In genomic region chr20:20593447-20594170, GRCh38 we compare ENCODE assay signal across 8 cellular contexts.
DNase-seq lines count a peak whose midpoint lies in the region; ATAC-seq and TF ChIP-seq lines count a peak whose summit lies in the region.

No MANE protein-coding gene starts in this region.

- no peaks in the 10 kb centered on the region for H4K20me1 ChIP-seq in fibroblast of lung (ENCODE audit: control insufficient read depth, extremely low read depth, insufficient read depth, low read length)
- no peaks in the 10 kb centered on the region for H4K20me1 ChIP-seq in osteoblast (ENCODE audit: insufficient read depth, low read length)

- H2AFZ ChIP-seq in fibroblast of lung (ENCODE audit: low read length) (peak overlapping the region; percentile 65), osteoblast (ENCODE audit: low read length) (peak overlapping the region; percentile 75)

- H3K79me2 ChIP-seq in fibroblast of lung (ENCODE audit: control insufficient read depth, insufficient read depth, low read length) (no peaks in the 10 kb centered on the region), osteoblast (ENCODE audit: insufficient read depth, low read length) (no peaks in the 10 kb centered on the region)

- H3K27me3 ChIP-seq in MG63, result no peaks in the 10 kb centered on the region
- H3K27me3 ChIP-seq in SJCRH30, result no peaks in the 10 kb centered on the region
- no peaks in the 10 kb centered on the region for H3K27me3 ChIP-seq in fibroblast of lung (ENCODE audit: control insufficient read depth, insufficient read depth, low read length)
- no peaks in the 10 kb centered on the region for H3K27me3 ChIP-seq in osteoblast (ENCODE audit: insufficient read depth, low read length)

- H3K4me3 ChIP-seq in MG63 (no peak overlapping the region), SJCRH30 (no peak overlapping the region), fibroblast of lung (replicated peaks in 1 of 4; ENCODE audit: control extremely low read depth in 1 of 4, insufficient read depth in 1 of 4, low read depth in 3 of 4, low read length in 4 of 4) (peak overlapping the region in 2 of 4 experiments; percentile 20 to 22), osteoblast (ENCODE audit: insufficient read depth, low read length) (peak overlapping the region; percentile 9)

- peak overlapping the region; percentile 77 for H3K4me2 ChIP-seq in fibroblast of lung (ENCODE audit: extremely low read depth, insufficient read depth, low read length)
- H3K4me2 ChIP-seq in osteoblast (ENCODE audit: insufficient read depth, low read length), result peak overlapping the region; percentile 69

- no peak for ATAC-seq in stimulated activated memory B cell treated with anti-CD40 and anti-IgM and Interleukin-4, amounts not matched to agents 10 μg/mL and 1 μg/mL and 100 μg/mL, for 72 hours

- peak; percentile 29 for DNase-seq in stimulated activated CD4-positive, alpha-beta T cell treated with anti-CD3 and anti-CD28 coated beads, Interleukin-15, amount 100 ng/mL, for 24 hours
- DNase-seq in stimulated activated CD4-positive, alpha-beta T cell treated with anti-CD3 and anti-CD28 coated beads, Interleukin-12 subunit alpha, Interleukin-12 subunit beta, amount 100 ng/mL, for 4 hours, result no peak
- DNase-seq in MG63, result peak; percentile 11
- peak; percentile 77 to 88 for DNase-seq in SJCRH30
- peak; percentile 48 to 89 for DNase-seq in fibroblast of lung (ENCODE audit: low read depth in 2 of 2)
- peak; percentile 56 for DNase-seq in osteoblast (ENCODE audit: insufficient read length, low spot score, missing footprints)
- no peak for DNase-seq in stimulated activated naive CD4-positive, alpha-beta T cell treated with Interleukin-2 at 50 U/mL for 16 hours (lab: John Stamatoyannopoulos, UW)

- H3K36me3 ChIP-seq in MG63 (no peaks in the 10 kb centered on the region), SJCRH30 (0 out of 2 replicates have a peak, but pooled peaks cover 2% of the 10 kb centered on the region), fibroblast of lung (ENCODE audit: control insufficient read depth, insufficient read depth, low read length) (no peaks in the 10 kb centered on the region), osteoblast (ENCODE audit: insufficient read depth, low read length) (no peaks in the 10 kb centered on the region)

- peaks cover 6% of the 10 kb centered on the region for H3K4me1 Mint-ChIP-seq in stimulated activated memory B cell treated with anti-CD40 and anti-IgM and Interleukin-4, amounts not matched to agents 10 μg/mL and 1 μg/mL and 100 μg/mL, for 72 hours

- no peak overlapping the region for H3K4me3 Mint-ChIP-seq in stimulated activated memory B cell treated with anti-CD40 and anti-IgM and Interleukin-4, amounts not matched to agents 10 μg/mL and 1 μg/mL and 100 μg/mL, for 72 hours

- H3K4me1 ChIP-seq in SJCRH30 (peaks cover 3% of the 10 kb centered on the region; the same call in 1 of the 2 replicates), fibroblast of lung (ENCODE audit: control insufficient read depth, extremely low read depth, insufficient read depth, low read length) (no peaks in the 10 kb centered on the region), osteoblast (ENCODE audit: insufficient read depth, low read length) (peaks cover 4% of the 10 kb centered on the region)

- H3K27ac ChIP-seq in SJCRH30 (no peak overlapping the region), fibroblast of lung (ENCODE audit: insufficient read depth, low read length) (no peak overlapping the region), osteoblast (ENCODE audit: low read depth, low read length) (no peak overlapping the region)

- no peaks in the 10 kb centered on the region for H3K27me3 Mint-ChIP-seq in stimulated activated memory B cell treated with anti-CD40 and anti-IgM and Interleukin-4, amounts not matched to agents 10 μg/mL and 1 μg/mL and 100 μg/mL, for 72 hours

- peaks cover 33% of the 10 kb centered on the region for H3K36me3 Mint-ChIP-seq in stimulated activated memory B cell treated with anti-CD40 and anti-IgM and Interleukin-4, amounts not matched to agents 10 μg/mL and 1 μg/mL and 100 μg/mL, for 72 hours

- no peaks in the 10 kb centered on the region for H3K9me3 ChIP-seq in MG63
- H3K9me3 ChIP-seq in SJCRH30 (replicated peaks), result no peaks in the 10 kb centered on the region
- H3K9me3 ChIP-seq in fibroblast of lung (ENCODE audit: control insufficient read depth, insufficient read depth, low read depth, low read length), result no peaks in the 10 kb centered on the region
- H3K9me3 ChIP-seq in osteoblast (ENCODE audit: low read depth, low read length), result no peaks in the 10 kb centered on the region

- no peak overlapping the region for H3K9ac ChIP-seq in fibroblast of lung (ENCODE audit: insufficient read depth, low read length)

- peak; percentile 71 to 74 for TF ChIP-seq CTCF in fibroblast of lung (conservative IDR thresholded peaks at IDR 0.05 in 1 of 2, IDR thresholded peaks at IDR 0.05 in 1 of 2; ENCODE audit: low read depth in 1 of 2, low read length in 2 of 2)
- TF ChIP-seq CTCF in osteoblast (IDR thresholded peaks at IDR 0.05; ENCODE audit: extremely low read depth, low read depth, low read length), result peak; percentile 61

- H3K27ac Mint-ChIP-seq in stimulated activated memory B cell treated with anti-CD40 and anti-IgM and Interleukin-4, amounts not matched to agents 10 μg/mL and 1 μg/mL and 100 μg/mL, for 72 hours, result no peak overlapping the region

- no peaks in the 10 kb centered on the region for H3K9me3 Mint-ChIP-seq in stimulated activated memory B cell treated with anti-CD40 and anti-IgM and Interleukin-4, amounts not matched to agents 10 μg/mL and 1 μg/mL and 100 μg/mL, for 72 hours

Comparison
In these comparisons a context has a peak if more than half of its experiments do, and no peak if none do; other contexts are left out.
1. DNase-seq: peak in stimulated activated CD4-positive, alpha-beta T cell treated with anti-CD3 and anti-CD28 coated beads, Interleukin-15, amount 100 ng/mL, for 24 hours (single experiment), MG63 (single experiment), SJCRH30 (2 of 2), fibroblast of lung (2 of 2) and osteoblast (single experiment); none in stimulated activated CD4-positive, alpha-beta T cell treated with anti-CD3 and anti-CD28 coated beads, Interleukin-12 subunit alpha, Interleukin-12 subunit beta, amount 100 ng/mL, for 4 hours (single experiment) and stimulated activated naive CD4-positive, alpha-beta T cell treated with Interleukin-2 at 50 U/mL for 16 hours (single experiment).